Comparison of ENCODE assay signal across 23 cellular contexts in genomic region chr22:49583886-49584505, GRCh38.
"Had no signal": no experiment of that assay in that cellular context is flagged by ENCODE, and none has a peak within 500 bp of the region (broad histone marks: within the 10 kb centered on the region; RNA-seq: fewer than 3 reads in every experiment).

No MANE protein-coding gene starts in this region.

- ATAC-seq: activated T-cell treated with anti-CD3 and anti-CD28 coated beads, Interleukin-2, amount 50 U/mL, for 72 hours; T-helper 17 cell had no signal

- H3K27me3 ChIP-seq: Peyer's patch, SJSA1 had no signal

- H3K9me3 Mint-ChIP-seq: activated CD4-positive, alpha-beta memory T cell treated with anti-CD3 and anti-CD28 coated beads for 36 hours; activated T-cell treated with anti-CD3 and anti-CD28 coated beads, Interleukin-2, amount 50 U/mL, for 72 hours; activated T-helper 2 cell treated with anti-CD3 and anti-CD28 coated beads, Interferon-gamma antibody, Interleukin-2, Interleukin-4, amounts not matched to agents 10 μg/mL and 5 μg/mL and 100 μg/mL, durations not matched to agents 14 hours and 24 hours and 36 hours; central memory CD8-positive, alpha-beta T cell had no signal

- H3K36me3 Mint-ChIP-seq: brain had no signal

- H3K27me3 Mint-ChIP-seq: activated CD4-positive, alpha-beta memory T cell treated with anti-CD3 and anti-CD28 coated beads for 36 hours; activated CD4-positive, alpha-beta T cell treated with anti-CD3 and anti-CD28 coated beads, Interleukin-2, amount 10 ng/mL, durations not matched to agents 7 days and 5 days; activated naive CD8-positive, alpha-beta T cell; central memory CD8-positive, alpha-beta T cell; T-helper 17 cell had no signal

- H3K27ac ChIP-seq: Peyer's patch, RWPE1, SJSA1 had no signal

- H3K4me1 ChIP-seq: Peyer's patch, SJSA1 had no signal

- H3K9me3 ChIP-seq: Peyer's patch had no signal

- H3K4me3 ChIP-seq: Peyer's patch, SJSA1 had no signal

- DNase-seq: activated CD4-positive, alpha-beta memory T cell treated with anti-CD3 and anti-CD28 coated beads for 36 hours; activated CD4-positive, alpha-beta T cell treated with anti-CD3 and anti-CD28 coated beads, Interleukin-2, amount 10 ng/mL, durations not matched to agents 7 days and 5 days; activated CD4-positive, CD25-positive, alpha-beta regulatory T cell; activated CD8-positive, alpha-beta memory T cell treated with anti-CD3 and anti-CD28 coated beads for 24 hours; activated gamma-delta T cell treated with Interleukin-2 at 50 U/mL for 16 hours; activated T-cell treated with anti-CD3 and anti-CD28 coated beads, Interleukin-2, amount 50 U/mL, for 72 hours; amygdala; Kasumi-1; NCI-H1048; NCI-H1930; NCI-H446 treated with DMSO at 0.1 percent for 48 hours; NCI-H524 treated with DMSO at 0.1 percent for 48 hours; NCI-H748 treated with DMSO at 0.1 percent for 48 hours; SHP77; T-helper 17 cell; T-helper 9 cell had no signal

- H3K27ac Mint-ChIP-seq: activated CD4-positive, alpha-beta memory T cell treated with anti-CD3 and anti-CD28 coated beads for 36 hours; activated CD4-positive, alpha-beta T cell treated with anti-CD3 and anti-CD28 coated beads, Interleukin-2, amount 10 ng/mL, durations not matched to agents 7 days and 5 days; activated naive CD8-positive, alpha-beta T cell; activated T-cell treated with anti-CD3 and anti-CD28 coated beads, Interleukin-2, amount 50 U/mL, for 72 hours; activated T-helper 2 cell treated with anti-CD3 and anti-CD28 coated beads, Interferon-gamma antibody, Interleukin-2, Interleukin-4, amounts not matched to agents 10 μg/mL and 5 μg/mL and 100 μg/mL, durations not matched to agents 14 hours and 24 hours and 36 hours; T-helper 17 cell had no signal

- H3K36me3 ChIP-seq: Peyer's patch, SJSA1 had no signal

- H3K4me1 Mint-ChIP-seq: activated CD4-positive, alpha-beta T cell treated with anti-CD3 and anti-CD28 coated beads, Interleukin-2, amount 10 ng/mL, durations not matched to agents 7 days and 5 days; brain had no signal

- H3K4me3 Mint-ChIP-seq: activated CD4-positive, alpha-beta memory T cell treated with anti-CD3 and anti-CD28 coated beads for 36 hours; activated CD4-positive, alpha-beta T cell treated with anti-CD3 and anti-CD28 coated beads, Interleukin-2, amount 10 ng/mL, durations not matched to agents 7 days and 5 days; activated naive CD8-positive, alpha-beta T cell; activated T-cell treated with anti-CD3 and anti-CD28 coated beads, Interleukin-2, amount 50 U/mL, for 72 hours; brain; central memory CD8-positive, alpha-beta T cell; T-helper 17 cell had no signal
